In the genomic region with DNA sequence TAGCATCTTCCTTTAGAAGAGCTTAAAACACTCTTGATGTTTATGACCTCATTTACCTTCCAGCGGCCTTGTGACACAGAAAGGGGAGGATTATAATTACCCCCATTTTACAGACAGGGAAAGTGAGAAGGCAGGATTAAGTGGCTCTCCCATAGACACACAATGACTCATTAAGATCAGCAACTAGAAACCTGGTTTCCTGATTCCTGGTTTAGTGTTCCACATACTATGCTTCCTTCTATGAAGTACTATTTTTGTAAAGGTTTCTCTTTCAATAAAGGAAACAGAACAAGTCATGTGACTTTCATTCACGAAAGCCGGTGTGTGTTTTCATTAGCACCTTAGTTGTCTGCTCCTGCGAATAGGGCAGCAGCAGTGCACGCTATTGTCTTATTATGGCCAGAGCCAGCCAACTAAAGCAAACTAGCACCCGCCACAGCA, we compare ENCODE assay signal across 1 cellular context.
TF ChIP-seq lines count a peak whose summit lies in the region.

No MANE protein-coding gene starts in this region.

TF ChIP-seq in K562, 482 proteins besides CTCF, POLR2A, EP300 and RAD21 (continued from another document):
- TF ChIP-seq, protein P1, sequence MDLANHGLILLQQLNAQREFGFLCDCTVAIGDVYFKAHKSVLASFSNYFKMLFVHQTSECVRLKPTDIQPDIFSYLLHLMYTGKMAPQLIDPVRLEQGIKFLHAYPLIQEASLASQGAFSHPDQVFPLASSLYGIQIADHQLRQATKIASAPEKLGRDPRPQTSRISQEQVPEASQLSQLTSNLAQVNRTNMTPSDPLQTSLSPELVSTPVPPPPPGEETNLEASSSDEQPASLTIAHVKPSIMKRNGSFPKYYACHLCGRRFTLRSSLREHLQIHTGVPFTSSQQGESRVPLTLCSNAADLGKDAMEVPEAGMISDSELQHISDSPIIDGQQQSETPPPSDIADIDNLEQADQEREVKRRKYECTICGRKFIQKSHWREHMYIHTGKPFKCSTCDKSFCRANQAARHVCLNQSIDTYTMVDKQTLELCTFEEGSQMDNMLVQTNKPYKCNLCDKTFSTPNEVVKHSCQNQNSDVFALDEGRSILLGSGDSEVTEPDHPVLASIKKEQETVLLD (IDR thresholded peaks at IDR 0.05), result no peak
- TF ChIP-seq CBX3 (IDR thresholded peaks at IDR 0.05; ENCODE audit: borderline replicate concordance in 1 of 2, low read length in 2 of 2) (0 out of 3 replicates have a peak, but pooled peaks of 1 of the 2 experiments have one; percentile 44), SMARCC2 (IDR thresholded peaks at IDR 0.05; ENCODE audit: low read depth) (no peak), ARID2 (IDR thresholded peaks at IDR 0.05) (no peak), ATF3 (IDR thresholded peaks at IDR 0.05) (peak; percentile 19; the same call in 1 of the 2 replicates), ATF3 (CRISPR knock-in tag; conservative IDR thresholded peaks at IDR 0.05) (no peak), BCOR (IDR thresholded peaks at IDR 0.05) (peak; percentile 96), ZNF778 (CRISPR knock-in tag; IDR thresholded peaks at IDR 0.05) (no peak), STAT5A (IDR thresholded peaks at IDR 0.05; ENCODE audit: borderline replicate concordance, low read length) (no peak), TAF7 (tag; IDR thresholded peaks at IDR 0.05) (no peak), RCOR1 (IDR thresholded peaks at IDR 0.05; ENCODE audit: borderline replicate concordance in 1 of 2, low read depth in 2 of 2, low read length in 2 of 2) (peak in 1 of 2 experiments; percentile 60; a peak in 1 of 4 replicates), JUND (IDR thresholded peaks at IDR 0.05; ENCODE audit: borderline replicate concordance, low read depth, low read length) (no peak), JUND (tag; IDR thresholded peaks at IDR 0.05; ENCODE audit: borderline replicate concordance, low read depth, low read length) (peak; percentile 49; the same call in 2 of the 3 replicates), BDP1 (IDR thresholded peaks at IDR 0.05; ENCODE audit: insufficient read depth, insufficient read length) (no peak), SOX6 (IDR thresholded peaks at IDR 0.05) (0 out of 2 replicates have a peak, but pooled peaks have one; percentile 29), ADNP (tag; IDR thresholded peaks at IDR 0.05) (peak; percentile 72), TOE1 (IDR thresholded peaks at IDR 0.05; ENCODE audit: borderline replicate concordance) (peak; percentile 84), TOE1 (CRISPR knock-in tag; IDR thresholded peaks at IDR 0.05; ENCODE audit: borderline replicate concordance, low read depth) (no peak), FOXK2 (conservative IDR thresholded peaks at IDR 0.05 in 1 of 2, IDR thresholded peaks at IDR 0.05 in 1 of 2; ENCODE audit: low read depth in 2 of 2) (0 out of 4 replicates have a peak, but pooled peaks of 1 of the 2 experiments have one; percentile 25), ZNF165 (CRISPR knock-in tag; IDR thresholded peaks at IDR 0.05; ENCODE audit: borderline replicate concordance) (no peak), ZNF79 (CRISPR knock-in tag; IDR thresholded peaks at IDR 0.05; ENCODE audit: low read depth) (no peak), ZNF24 (IDR thresholded peaks at IDR 0.05) (0 out of 2 replicates have a peak, but pooled peaks have one; percentile 33), COPS2 (conservative IDR thresholded peaks at IDR 0.05) (no peak), ARHGAP35 (IDR thresholded peaks at IDR 0.05; ENCODE audit: partially characterized antibody) (no peak), HDAC1 (IDR thresholded peaks at IDR 0.05) (peak in 1 of 2 experiments; percentile 56; a peak in 2 of 4 replicates), HDAC2 (IDR thresholded peaks at IDR 0.05) (peak; percentile 81), DLX4 (CRISPR knock-in tag; IDR thresholded peaks at IDR 0.05) (no peak), PURB (CRISPR knock-in tag; IDR thresholded peaks at IDR 0.05; ENCODE audit: low read depth) (no peak)
- TF ChIP-seq, protein P2, sequence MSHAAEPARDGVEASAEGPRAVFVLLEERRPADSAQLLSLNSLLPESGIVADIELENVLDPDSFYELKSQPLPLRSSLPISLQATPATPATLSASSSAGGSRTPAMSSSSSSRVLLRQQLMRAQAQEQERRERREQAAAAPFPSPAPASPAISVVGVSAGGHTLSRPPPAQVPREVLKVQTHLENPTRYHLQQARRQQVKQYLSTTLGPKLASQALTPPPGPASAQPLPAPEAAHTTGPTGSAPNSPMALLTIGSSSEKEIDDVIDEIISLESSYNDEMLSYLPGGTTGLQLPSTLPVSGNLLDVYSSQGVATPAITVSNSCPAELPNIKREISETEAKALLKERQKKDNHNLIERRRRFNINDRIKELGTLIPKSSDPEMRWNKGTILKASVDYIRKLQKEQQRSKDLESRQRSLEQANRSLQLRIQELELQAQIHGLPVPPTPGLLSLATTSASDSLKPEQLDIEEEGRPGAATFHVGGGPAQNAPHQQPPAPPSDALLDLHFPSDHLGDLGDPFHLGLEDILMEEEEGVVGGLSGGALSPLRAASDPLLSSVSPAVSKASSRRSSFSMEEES (CRISPR knock-in tag; IDR thresholded peaks at IDR 0.05), result peak; percentile 92
- TF ChIP-seq, protein P3, sequence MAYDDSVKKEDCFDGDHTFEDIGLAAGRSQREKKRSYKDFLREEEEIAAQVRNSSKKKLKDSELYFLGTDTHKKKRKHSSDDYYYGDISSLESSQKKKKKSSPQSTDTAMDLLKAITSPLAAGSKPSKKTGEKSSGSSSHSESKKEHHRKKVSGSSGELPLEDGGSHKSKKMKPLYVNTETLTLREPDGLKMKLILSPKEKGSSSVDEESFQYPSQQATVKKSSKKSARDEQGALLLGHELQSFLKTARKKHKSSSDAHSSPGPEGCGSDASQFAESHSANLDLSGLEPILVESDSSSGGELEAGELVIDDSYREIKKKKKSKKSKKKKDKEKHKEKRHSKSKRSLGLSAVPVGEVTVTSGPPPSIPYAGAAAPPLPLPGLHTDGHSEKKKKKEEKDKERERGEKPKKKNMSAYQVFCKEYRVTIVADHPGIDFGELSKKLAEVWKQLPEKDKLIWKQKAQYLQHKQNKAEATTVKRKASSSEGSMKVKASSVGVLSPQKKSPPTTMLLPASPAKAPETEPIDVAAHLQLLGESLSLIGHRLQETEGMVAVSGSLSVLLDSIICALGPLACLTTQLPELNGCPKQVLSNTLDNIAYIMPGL (CRISPR knock-in tag; IDR thresholded peaks at IDR 0.05), result no peak
